In genomic region chrX:129654652-129655546, GRCh38 we compare ENCODE assay signal across 8 cellular contexts. TPM values are rescaled to one million over a fixed set of nuclear protein-coding genes. Genes with fewer than 3 reads are reported as not detected.
DNase-seq lines count a peak whose midpoint lies in the region; ATAC-seq and TF ChIP-seq lines count a peak whose summit lies in the region.

APLN (minus strand) TSS chrX:129654956; CDS start chrX:129654630, 326 bp downstream.

- ATAC-seq in HG02885 (IDR thresholded peaks at IDR 0.05; ENCODE audit: poor library complexity, unreplicated experiment) (peak; percentile 37), lower lobe of right lung (peak; percentile 70), HG03095 (IDR thresholded peaks at IDR 0.05; ENCODE audit: unreplicated experiment) (no peak)

- POLR2A ChIA-PET in RWPE1 (lab: Yijun Ruan, JAX; ENCODE audit: low non-redundant PET): no interaction called here

- H3K9me3 ChIP-seq in lower lobe of right lung: no peaks in the 10 kb centered on the region

- TF ChIP-seq CTCF in RWPE1 (conservative IDR thresholded peaks at IDR 0.05; ENCODE audit: low read depth) (no peak), lower lobe of right lung (IDR thresholded peaks at IDR 0.05) (no peak)

- H3K9me3 Mint-ChIP-seq in T-helper 1 cell treated with Interleukin-12 subunit alpha and Interleukin-12 subunit beta and Interleukin-4 antibody, amounts not matched to agents 30 μg/mL and 1 μg/mL, for 36 hours: no peaks in the 10 kb centered on the region

- H3K4me1 ChIP-seq in lower lobe of right lung: peaks cover 6% of the 10 kb centered on the region

- peaks cover 27% of the 10 kb centered on the region for H3K27me3 Mint-ChIP-seq in T-helper 1 cell treated with Interleukin-12 subunit alpha and Interleukin-12 subunit beta and Interleukin-4 antibody, amounts not matched to agents 30 μg/mL and 1 μg/mL, for 36 hours (ENCODE audit: low read depth)

- no peak within 1 kb of the TSS for H3K27ac Mint-ChIP-seq in T-helper 1 cell treated with Interleukin-12 subunit alpha and Interleukin-12 subunit beta and Interleukin-4 antibody, amounts not matched to agents 30 μg/mL and 1 μg/mL, for 36 hours

- H3K27me3 ChIP-seq in lower lobe of right lung (ENCODE audit: low read depth): no peaks in the 10 kb centered on the region

- DNase-seq in T-helper 1 cell: no peak
- no peak for DNase-seq in RWPE1 (ENCODE audit: low spot score)
- peak in 1 of 2 donors; percentile 57 for DNase-seq in dermis microvascular lymphatic vessel endothelial cell (ENCODE audit: low read depth in 2 of 2)
- peak; percentile 51 for DNase-seq in lower lobe of right lung
- DNase-seq in superior temporal gyrus (ENCODE audit: extremely low spot score): peak; percentile 37

- CTCF ChIA-PET in RWPE1 (lab: Yijun Ruan, JAX): interaction anchor here (0.5 to 1.1 kb wide), 8 partner anchors 23 to 231 kb away, joined by 3 to 9 read pairs (median 5); no protein-coding TSS in a partner anchor

- H3K36me3 ChIP-seq in lower lobe of right lung: no peaks in the 10 kb centered on the region

- H3K27ac ChIP-seq in RWPE1 (peak within 1 kb of the TSS; percentile 52), lower lobe of right lung (no peak within 1 kb of the TSS)

- peaks cover 2% of the 10 kb centered on the region for H3K4me1 Mint-ChIP-seq in T-helper 1 cell treated with Interleukin-12 subunit alpha and Interleukin-12 subunit beta and Interleukin-4 antibody, amounts not matched to agents 30 μg/mL and 1 μg/mL, for 36 hours (ENCODE audit: low read depth)

- intact Hi-C loops in lower lobe of right lung (cut with DNase I): loop anchor here (10.0 kb wide), 1 partner anchor 60 kb away; no protein-coding TSS in a partner anchor

- H3K36me3 Mint-ChIP-seq in T-helper 1 cell treated with Interleukin-12 subunit alpha and Interleukin-12 subunit beta and Interleukin-4 antibody, amounts not matched to agents 30 μg/mL and 1 μg/mL, for 36 hours (ENCODE audit: low read depth): no peaks in the 10 kb centered on the region

- peak within 1 kb of the TSS; percentile 52 for H3K4me3 ChIP-seq in lower lobe of right lung

- H3K4me3 Mint-ChIP-seq in T-helper 1 cell treated with Interleukin-12 subunit alpha and Interleukin-12 subunit beta and Interleukin-4 antibody, amounts not matched to agents 30 μg/mL and 1 μg/mL, for 36 hours: peak within 1 kb of the TSS; percentile 60

RNA-seq across cellular contexts. Expression of gene APLN, which starts in this region (rescaled TPM):
- 13.9 and 19.3 TPM in 2 replicates for total RNA-seq in dermis microvascular lymphatic vessel endothelial cell
- total RNA-seq in lower lobe of right lung: 4.2 TPM

Comparison
In these comparisons a context has a peak if more than half of its experiments do, and no peak if none do; other contexts are left out.
1. DNase-seq: peak in lower lobe of right lung (single experiment) and superior temporal gyrus (single experiment); none in T-helper 1 cell (0 of 5) and RWPE1 (single experiment).